ENCODE assay signal across 1 cellular context in the genomic region with DNA sequence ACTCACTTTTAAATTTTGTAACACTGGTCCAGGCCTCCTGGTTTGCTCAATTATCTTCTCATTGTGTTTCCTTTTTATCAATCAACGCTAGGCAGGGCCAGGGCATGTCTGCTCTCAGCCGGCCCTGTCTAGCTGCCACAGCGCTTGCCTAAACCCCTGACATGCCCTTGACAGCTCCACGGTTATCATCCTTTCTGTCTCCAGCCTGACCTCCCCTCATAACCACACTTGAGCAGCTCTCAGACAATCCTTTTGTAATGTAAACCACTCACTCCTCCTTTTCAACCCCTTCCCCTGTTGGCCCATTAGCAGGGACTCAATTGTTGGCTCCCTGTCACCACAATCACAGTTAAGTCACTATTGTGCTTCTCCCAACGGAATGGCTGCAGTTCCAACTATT.
TF ChIP-seq lines count a peak whose summit lies in the region.

No MANE protein-coding gene starts in this region.

TF ChIP-seq in H1, 55 proteins besides CTCF, POLR2A, EP300 and RAD21:
- TF ChIP-seq HDAC6 (IDR thresholded peaks at IDR 0.05; ENCODE audit: low read depth, low read length) (no peak), TBP (IDR thresholded peaks at IDR 0.05; ENCODE audit: low read depth, low read length) (no peak), TCF12 (IDR thresholded peaks at IDR 0.05; ENCODE audit: low read depth, low read length) (no peak), PHF8 (conservative IDR thresholded peaks at IDR 0.05; ENCODE audit: low read depth, low read length) (no peak), SIX5 (IDR thresholded peaks at IDR 0.05; ENCODE audit: low read depth, low read length) (no peak), E2F6 (IDR thresholded peaks at IDR 0.05) (no peak), GTF2F1 (IDR thresholded peaks at IDR 0.05; ENCODE audit: borderline replicate concordance, low read depth, low read length) (no peak), JUN (IDR thresholded peaks at IDR 0.05; ENCODE audit: low read depth, low read length) (no peak), SUZ12 (IDR thresholded peaks at IDR 0.05; ENCODE audit: low read length) (no peak), ATF2 (IDR thresholded peaks at IDR 0.05; ENCODE audit: low read length) (no peak), CBX8 (IDR thresholded peaks at IDR 0.05; ENCODE audit: borderline replicate concordance, low read depth, low read length) (no peak), YY1 (IDR thresholded peaks at IDR 0.05; ENCODE audit: low read depth, low read length) (no peak), SRF (IDR thresholded peaks at IDR 0.05; ENCODE audit: low read depth, low read length) (no peak)
TF ChIP-seq in H1: peak in this region for 0.
